1 cellular context compared by ENCODE assay signal in the genomic region with DNA sequence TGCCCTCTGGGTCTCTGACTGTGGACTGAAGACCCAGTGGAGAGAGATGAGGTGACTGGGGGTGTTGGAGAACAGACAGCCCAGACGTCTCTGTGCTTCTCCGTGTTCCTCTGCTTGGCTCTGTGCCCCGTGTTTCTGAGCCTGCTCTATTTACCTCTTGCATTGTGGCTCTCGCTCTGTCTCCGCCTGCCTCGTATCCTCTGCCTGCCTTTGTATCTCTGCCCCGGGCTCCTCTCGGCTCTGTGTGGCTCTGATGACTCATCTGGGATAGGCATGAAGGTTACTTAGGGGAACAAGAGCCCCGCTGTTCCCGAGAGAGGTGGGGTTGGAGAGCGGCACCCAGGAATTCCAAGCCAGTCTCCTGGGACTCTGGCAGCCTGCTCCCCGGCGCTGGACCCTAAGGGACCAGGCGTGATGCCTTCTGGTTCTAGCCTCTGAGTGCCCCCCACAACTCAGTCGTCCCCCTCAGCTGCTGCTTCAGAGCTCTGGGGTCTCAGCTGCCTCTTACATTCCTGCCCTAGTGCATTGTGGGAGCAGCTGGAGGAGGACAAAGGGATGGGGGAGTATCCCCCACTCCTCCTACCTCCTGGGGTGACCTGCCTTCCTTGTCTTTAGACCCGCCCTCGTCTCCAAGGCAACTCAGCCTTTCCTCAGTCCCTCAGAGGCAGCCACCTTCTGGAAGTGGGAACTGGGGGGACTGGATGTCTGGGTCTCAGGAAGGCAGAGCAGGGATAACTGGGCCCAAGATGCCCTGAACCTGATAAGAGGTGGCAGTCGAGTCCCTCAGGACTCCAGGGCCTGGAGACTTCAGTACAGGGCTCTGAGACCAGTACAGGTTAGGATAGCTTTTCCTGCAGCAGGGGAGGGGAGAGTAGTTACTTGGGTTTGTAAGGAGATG.
A peak's percentile ranks its signal among the peaks of the same experiment; 100 is the strongest.
TF ChIP-seq lines count a peak whose summit lies in the region.

No MANE protein-coding gene starts in this region.

TF ChIP-seq in HepG2, 621 proteins besides CTCF, POLR2A, EP300 and RAD21 (continued from another document and continues in another):
- TF ChIP-seq JDP2 (CRISPR knock-in tag; IDR thresholded peaks at IDR 0.05; ENCODE audit: borderline replicate concordance) (no peak), HCFC1 (IDR thresholded peaks at IDR 0.05; ENCODE audit: low read depth, low read length) (no peak), RFX1 (IDR thresholded peaks at IDR 0.05) (no peak), ZNF615 (CRISPR knock-in tag; IDR thresholded peaks at IDR 0.05; ENCODE audit: borderline replicate concordance) (no peak), ZNF264 (CRISPR knock-in tag; IDR thresholded peaks at IDR 0.05) (0 out of 2 replicates have a peak, but pooled peaks have one; percentile 55), TEAD3 (CRISPR knock-in tag; optimal IDR thresholded peaks at IDR 0.05; ENCODE audit: borderline replicate concordance) (peak; percentile 31), ZFX (CRISPR knock-in tag; IDR thresholded peaks at IDR 0.05; ENCODE audit: low read depth) (peak; percentile 29; the same call in 1 of the 2 replicates), FOXP1 (IDR thresholded peaks at IDR 0.05) (no peak), FOXP1 (CRISPR knock-in tag; IDR thresholded peaks at IDR 0.05) (no peak), ZNF768 (CRISPR knock-in tag; IDR thresholded peaks at IDR 0.05) (0 out of 2 replicates have a peak, but pooled peaks have one; percentile 41), ZNF616 (CRISPR knock-in tag; IDR thresholded peaks at IDR 0.05; ENCODE audit: low read depth) (no peak; the same call in 1 of the 2 replicates), TOE1 (CRISPR knock-in tag; IDR thresholded peaks at IDR 0.05) (no peak), ZNF292 (CRISPR knock-in tag; IDR thresholded peaks at IDR 0.05; ENCODE audit: borderline replicate concordance, low read depth) (peak; percentile 72), ZC3H13 (CRISPR knock-in tag; IDR thresholded peaks at IDR 0.05) (0 out of 2 replicates have a peak, but pooled peaks have one; percentile 40), IRF2 (CRISPR knock-in tag; IDR thresholded peaks at IDR 0.05) (peak; percentile 24; the same call in 1 of the 2 replicates), NFIC (IDR thresholded peaks at IDR 0.05; ENCODE audit: low read length) (no peak), SAP130 (CRISPR knock-in tag; IDR thresholded peaks at IDR 0.05; ENCODE audit: low read depth) (peak; percentile 79), ZNF589 (CRISPR knock-in tag; conservative IDR thresholded peaks at IDR 0.05) (no peak), ARNTL (CRISPR knock-in tag; IDR thresholded peaks at IDR 0.05) (peak; percentile 10; the same call in 1 of the 2 replicates), ZNF232 (CRISPR knock-in tag; IDR thresholded peaks at IDR 0.05; ENCODE audit: borderline replicate concordance) (peak; percentile 60; the same call in 1 of the 2 replicates), THAP11 (CRISPR knock-in tag; IDR thresholded peaks at IDR 0.05) (0 out of 2 replicates have a peak, but pooled peaks have one; percentile 13), JUN (CRISPR knock-in tag; IDR thresholded peaks at IDR 0.05) (peak; percentile 66; the same call in 1 of the 2 replicates), SRSF9 (IDR thresholded peaks at IDR 0.05; ENCODE audit: borderline replicate concordance, insufficient read depth, low read depth, low read length, poor library complexity, severe bottlenecking) (no peak), TGIF2 (CRISPR knock-in tag; IDR thresholded peaks at IDR 0.05) (peak; percentile 69; the same call in 1 of the 2 replicates), KLF15 (CRISPR knock-in tag; IDR thresholded peaks at IDR 0.05; ENCODE audit: borderline replicate concordance) (no peak), GLI4 (CRISPR knock-in tag; IDR thresholded peaks at IDR 0.05; ENCODE audit: borderline replicate concordance) (no peak), KDM1A (CRISPR knock-in tag; IDR thresholded peaks at IDR 0.05) (no peak), SP2 (CRISPR knock-in tag; IDR thresholded peaks at IDR 0.05) (no peak), SALL2 (CRISPR knock-in tag; IDR thresholded peaks at IDR 0.05) (no peak), KMT2A (CRISPR knock-in tag; IDR thresholded peaks at IDR 0.05) (0 out of 2 replicates have a peak, but pooled peaks have one; percentile 39), RNF2 (conservative IDR thresholded peaks at IDR 0.05; ENCODE audit: low read depth) (no peak), ZNF567 (CRISPR knock-in tag; IDR thresholded peaks at IDR 0.05; ENCODE audit: borderline replicate concordance) (no peak), DPF2 (CRISPR knock-in tag; IDR thresholded peaks at IDR 0.05; ENCODE audit: borderline replicate concordance, low read depth) (no peak), NFIB (CRISPR knock-in tag; IDR thresholded peaks at IDR 0.05; ENCODE audit: borderline replicate concordance) (no peak)
- TF ChIP-seq, protein P1, sequence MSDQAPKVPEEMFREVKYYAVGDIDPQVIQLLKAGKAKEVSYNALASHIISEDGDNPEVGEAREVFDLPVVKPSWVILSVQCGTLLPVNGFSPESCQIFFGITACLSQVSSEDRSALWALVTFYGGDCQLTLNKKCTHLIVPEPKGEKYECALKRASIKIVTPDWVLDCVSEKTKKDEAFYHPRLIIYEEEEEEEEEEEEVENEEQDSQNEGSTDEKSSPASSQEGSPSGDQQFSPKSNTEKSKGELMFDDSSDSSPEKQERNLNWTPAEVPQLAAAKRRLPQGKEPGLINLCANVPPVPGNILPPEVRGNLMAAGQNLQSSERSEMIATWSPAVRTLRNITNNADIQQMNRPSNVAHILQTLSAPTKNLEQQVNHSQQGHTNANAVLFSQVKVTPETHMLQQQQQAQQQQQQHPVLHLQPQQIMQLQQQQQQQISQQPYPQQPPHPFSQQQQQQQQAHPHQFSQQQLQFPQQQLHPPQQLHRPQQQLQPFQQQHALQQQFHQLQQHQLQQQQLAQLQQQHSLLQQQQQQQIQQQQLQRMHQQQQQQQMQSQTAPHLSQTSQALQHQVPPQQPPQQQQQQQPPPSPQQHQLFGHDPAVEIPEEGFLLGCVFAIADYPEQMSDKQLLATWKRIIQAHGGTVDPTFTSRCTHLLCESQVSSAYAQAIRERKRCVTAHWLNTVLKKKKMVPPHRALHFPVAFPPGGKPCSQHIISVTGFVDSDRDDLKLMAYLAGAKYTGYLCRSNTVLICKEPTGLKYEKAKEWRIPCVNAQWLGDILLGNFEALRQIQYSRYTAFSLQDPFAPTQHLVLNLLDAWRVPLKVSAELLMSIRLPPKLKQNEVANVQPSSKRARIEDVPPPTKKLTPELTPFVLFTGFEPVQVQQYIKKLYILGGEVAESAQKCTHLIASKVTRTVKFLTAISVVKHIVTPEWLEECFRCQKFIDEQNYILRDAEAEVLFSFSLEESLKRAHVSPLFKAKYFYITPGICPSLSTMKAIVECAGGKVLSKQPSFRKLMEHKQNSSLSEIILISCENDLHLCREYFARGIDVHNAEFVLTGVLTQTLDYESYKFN (CRISPR knock-in tag; conservative IDR thresholded peaks at IDR 0.05), result peak; percentile 49
- TF ChIP-seq, protein P2, sequence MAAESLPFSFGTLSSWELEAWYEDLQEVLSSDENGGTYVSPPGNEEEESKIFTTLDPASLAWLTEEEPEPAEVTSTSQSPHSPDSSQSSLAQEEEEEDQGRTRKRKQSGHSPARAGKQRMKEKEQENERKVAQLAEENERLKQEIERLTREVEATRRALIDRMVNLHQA (CRISPR knock-in tag; IDR thresholded peaks at IDR 0.05), result no peak
- TF ChIP-seq, protein P3, sequence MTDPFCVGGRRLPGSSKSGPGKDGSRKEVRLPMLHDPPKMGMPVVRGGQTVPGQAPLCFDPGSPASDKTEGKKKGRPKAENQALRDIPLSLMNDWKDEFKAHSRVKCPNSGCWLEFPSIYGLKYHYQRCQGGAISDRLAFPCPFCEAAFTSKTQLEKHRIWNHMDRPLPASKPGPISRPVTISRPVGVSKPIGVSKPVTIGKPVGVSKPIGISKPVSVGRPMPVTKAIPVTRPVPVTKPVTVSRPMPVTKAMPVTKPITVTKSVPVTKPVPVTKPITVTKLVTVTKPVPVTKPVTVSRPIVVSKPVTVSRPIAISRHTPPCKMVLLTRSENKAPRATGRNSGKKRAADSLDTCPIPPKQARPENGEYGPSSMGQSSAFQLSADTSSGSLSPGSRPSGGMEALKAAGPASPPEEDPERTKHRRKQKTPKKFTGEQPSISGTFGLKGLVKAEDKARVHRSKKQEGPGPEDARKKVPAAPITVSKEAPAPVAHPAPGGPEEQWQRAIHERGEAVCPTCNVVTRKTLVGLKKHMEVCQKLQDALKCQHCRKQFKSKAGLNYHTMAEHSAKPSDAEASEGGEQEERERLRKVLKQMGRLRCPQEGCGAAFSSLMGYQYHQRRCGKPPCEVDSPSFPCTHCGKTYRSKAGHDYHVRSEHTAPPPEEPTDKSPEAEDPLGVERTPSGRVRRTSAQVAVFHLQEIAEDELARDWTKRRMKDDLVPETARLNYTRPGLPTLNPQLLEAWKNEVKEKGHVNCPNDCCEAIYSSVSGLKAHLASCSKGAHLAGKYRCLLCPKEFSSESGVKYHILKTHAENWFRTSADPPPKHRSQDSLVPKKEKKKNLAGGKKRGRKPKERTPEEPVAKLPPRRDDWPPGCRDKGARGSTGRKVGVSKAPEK (CRISPR knock-in tag; IDR thresholded peaks at IDR 0.05; ENCODE audit: borderline replicate concordance), result 0 out of 2 replicates have a peak, but pooled peaks have one; percentile 7
- TF ChIP-seq, protein P4, sequence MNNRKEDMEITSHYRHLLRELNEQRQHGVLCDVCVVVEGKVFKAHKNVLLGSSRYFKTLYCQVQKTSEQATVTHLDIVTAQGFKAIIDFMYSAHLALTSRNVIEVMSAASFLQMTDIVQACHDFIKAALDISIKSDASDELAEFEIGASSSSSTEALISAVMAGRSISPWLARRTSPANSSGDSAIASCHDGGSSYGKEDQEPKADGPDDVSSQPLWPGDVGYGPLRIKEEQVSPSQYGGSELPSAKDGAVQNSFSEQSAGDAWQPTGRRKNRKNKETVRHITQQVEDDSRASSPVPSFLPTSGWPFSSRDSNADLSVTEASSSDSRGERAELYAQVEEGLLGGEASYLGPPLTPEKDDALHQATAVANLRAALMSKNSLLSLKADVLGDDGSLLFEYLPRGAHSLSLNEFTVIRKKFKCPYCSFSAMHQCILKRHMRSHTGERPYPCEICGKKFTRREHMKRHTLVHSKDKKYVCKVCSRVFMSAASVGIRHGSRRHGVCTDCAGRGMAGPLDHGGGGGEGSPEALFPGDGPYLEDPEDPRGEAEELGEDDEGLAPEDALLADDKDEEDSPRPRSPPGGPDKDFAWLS (CRISPR knock-in tag; IDR thresholded peaks at IDR 0.05; ENCODE audit: borderline replicate concordance), result peak; percentile 93; the same call in 1 of the 2 replicates
- TF ChIP-seq, protein P5, sequence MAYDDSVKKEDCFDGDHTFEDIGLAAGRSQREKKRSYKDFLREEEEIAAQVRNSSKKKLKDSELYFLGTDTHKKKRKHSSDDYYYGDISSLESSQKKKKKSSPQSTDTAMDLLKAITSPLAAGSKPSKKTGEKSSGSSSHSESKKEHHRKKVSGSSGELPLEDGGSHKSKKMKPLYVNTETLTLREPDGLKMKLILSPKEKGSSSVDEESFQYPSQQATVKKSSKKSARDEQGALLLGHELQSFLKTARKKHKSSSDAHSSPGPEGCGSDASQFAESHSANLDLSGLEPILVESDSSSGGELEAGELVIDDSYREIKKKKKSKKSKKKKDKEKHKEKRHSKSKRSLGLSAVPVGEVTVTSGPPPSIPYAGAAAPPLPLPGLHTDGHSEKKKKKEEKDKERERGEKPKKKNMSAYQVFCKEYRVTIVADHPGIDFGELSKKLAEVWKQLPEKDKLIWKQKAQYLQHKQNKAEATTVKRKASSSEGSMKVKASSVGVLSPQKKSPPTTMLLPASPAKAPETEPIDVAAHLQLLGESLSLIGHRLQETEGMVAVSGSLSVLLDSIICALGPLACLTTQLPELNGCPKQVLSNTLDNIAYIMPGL (CRISPR knock-in tag; IDR thresholded peaks at IDR 0.05; ENCODE audit: borderline replicate concordance in 1 of 2, low read depth in 1 of 2), result 0 out of 4 replicates have a peak, but pooled peaks of 1 of the 2 experiments have one; percentile 27
- TF ChIP-seq, protein P6, sequence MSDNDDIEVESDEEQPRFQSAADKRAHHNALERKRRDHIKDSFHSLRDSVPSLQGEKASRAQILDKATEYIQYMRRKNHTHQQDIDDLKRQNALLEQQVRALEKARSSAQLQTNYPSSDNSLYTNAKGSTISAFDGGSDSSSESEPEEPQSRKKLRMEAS (IDR thresholded peaks at IDR 0.05), result peak; percentile 35; the same call in 1 of the 2 replicates
- TF ChIP-seq, protein P7, sequence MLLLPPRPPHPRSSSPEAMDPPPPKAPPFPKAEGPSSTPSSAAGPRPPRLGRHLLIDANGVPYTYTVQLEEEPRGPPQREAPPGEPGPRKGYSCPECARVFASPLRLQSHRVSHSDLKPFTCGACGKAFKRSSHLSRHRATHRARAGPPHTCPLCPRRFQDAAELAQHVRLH (CRISPR knock-in tag; IDR thresholded peaks at IDR 0.05; ENCODE audit: borderline replicate concordance, low read depth), result no peak; the same call in 1 of the 2 replicates
- TF ChIP-seq, protein P8, sequence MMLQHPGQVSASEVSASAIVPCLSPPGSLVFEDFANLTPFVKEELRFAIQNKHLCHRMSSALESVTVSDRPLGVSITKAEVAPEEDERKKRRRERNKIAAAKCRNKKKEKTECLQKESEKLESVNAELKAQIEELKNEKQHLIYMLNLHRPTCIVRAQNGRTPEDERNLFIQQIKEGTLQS (CRISPR knock-in tag; IDR thresholded peaks at IDR 0.05), result peak; percentile 91
- TF ChIP-seq, protein P9, sequence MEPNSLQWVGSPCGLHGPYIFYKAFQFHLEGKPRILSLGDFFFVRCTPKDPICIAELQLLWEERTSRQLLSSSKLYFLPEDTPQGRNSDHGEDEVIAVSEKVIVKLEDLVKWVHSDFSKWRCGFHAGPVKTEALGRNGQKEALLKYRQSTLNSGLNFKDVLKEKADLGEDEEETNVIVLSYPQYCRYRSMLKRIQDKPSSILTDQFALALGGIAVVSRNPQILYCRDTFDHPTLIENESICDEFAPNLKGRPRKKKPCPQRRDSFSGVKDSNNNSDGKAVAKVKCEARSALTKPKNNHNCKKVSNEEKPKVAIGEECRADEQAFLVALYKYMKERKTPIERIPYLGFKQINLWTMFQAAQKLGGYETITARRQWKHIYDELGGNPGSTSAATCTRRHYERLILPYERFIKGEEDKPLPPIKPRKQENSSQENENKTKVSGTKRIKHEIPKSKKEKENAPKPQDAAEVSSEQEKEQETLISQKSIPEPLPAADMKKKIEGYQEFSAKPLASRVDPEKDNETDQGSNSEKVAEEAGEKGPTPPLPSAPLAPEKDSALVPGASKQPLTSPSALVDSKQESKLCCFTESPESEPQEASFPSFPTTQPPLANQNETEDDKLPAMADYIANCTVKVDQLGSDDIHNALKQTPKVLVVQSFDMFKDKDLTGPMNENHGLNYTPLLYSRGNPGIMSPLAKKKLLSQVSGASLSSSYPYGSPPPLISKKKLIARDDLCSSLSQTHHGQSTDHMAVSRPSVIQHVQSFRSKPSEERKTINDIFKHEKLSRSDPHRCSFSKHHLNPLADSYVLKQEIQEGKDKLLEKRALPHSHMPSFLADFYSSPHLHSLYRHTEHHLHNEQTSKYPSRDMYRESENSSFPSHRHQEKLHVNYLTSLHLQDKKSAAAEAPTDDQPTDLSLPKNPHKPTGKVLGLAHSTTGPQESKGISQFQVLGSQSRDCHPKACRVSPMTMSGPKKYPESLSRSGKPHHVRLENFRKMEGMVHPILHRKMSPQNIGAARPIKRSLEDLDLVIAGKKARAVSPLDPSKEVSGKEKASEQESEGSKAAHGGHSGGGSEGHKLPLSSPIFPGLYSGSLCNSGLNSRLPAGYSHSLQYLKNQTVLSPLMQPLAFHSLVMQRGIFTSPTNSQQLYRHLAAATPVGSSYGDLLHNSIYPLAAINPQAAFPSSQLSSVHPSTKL (CRISPR knock-in tag; IDR thresholded peaks at IDR 0.05), result peak; percentile 65
- TF ChIP-seq, protein P10, sequence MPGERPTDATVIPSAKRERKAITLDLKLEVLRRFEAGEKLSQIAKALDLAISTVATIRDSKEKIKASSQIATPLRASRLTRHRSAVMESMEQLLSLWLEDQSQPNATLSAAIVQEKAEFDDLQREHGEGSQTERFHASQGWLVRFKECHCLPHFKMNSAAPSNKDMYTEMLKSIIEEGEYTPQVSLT (CRISPR knock-in tag; IDR thresholded peaks at IDR 0.05; ENCODE audit: borderline replicate concordance, low read depth), result no peak
